8 cellular contexts compared by ENCODE assay signal in genomic region chr5:140145818-140146522, GRCh38. TPM values are rescaled to one million over a fixed set of nuclear protein-coding genes. Genes with fewer than 3 reads are reported as not detected.
DNase-seq lines count a peak whose midpoint lies in the region; FAIRE-seq and TF ChIP-seq lines count a peak whose summit lies in the region.

No MANE protein-coding gene starts in this region.

- no peak overlapping the region for H2AFZ ChIP-seq in OCI-LY3 (ENCODE audit: low read depth, low read length)

- peaks cover 0 to 11% (median 0%) of the 10 kb centered on the region in 7 donors for H3K9me3 Mint-ChIP-seq in CD14-positive monocyte
- H3K9me3 Mint-ChIP-seq in neural crest cell = no peaks in the 10 kb centered on the region

- H4K20me1 ChIP-seq in OCI-LY3 (ENCODE audit: insufficient read depth, low read length) = no peaks in the 10 kb centered on the region

- in situ Hi-C loops in HAP-1 (cut with MboI; ENCODE audit: low sequenced_read_pairs) = no loop called here

- H3K4me3 Mint-ChIP-seq in CD14-positive monocyte (peak overlapping the region; percentile 68 to 86), neural crest cell (no peak overlapping the region)

- no peak for FAIRE-seq in frontal cortex (lab: Jason Lieb, UNC)

- H3K4me1 ChIP-seq in HAP-1 (no peaks in the 10 kb centered on the region), OCI-LY3 (ENCODE audit: low read length) (peaks cover 4% of the 10 kb centered on the region), stomach smooth muscle (ENCODE audit: control insufficient read depth, insufficient read depth, low read length) (peaks cover 39% of the 10 kb centered on the region)

- peak overlapping the region; percentile 61 for H3K4me2 ChIP-seq in OCI-LY3 (ENCODE audit: low read length)

- H3K27me3 Mint-ChIP-seq in CD14-positive monocyte (ENCODE audit: low read depth in 3 of 3) = peaks cover 31 to 48% (median 47%) of the 10 kb centered on the region in 3 donors
- peaks cover 57% of the 10 kb centered on the region for H3K27me3 Mint-ChIP-seq in neural crest cell (ENCODE audit: low read depth)

- peak; percentile 64 for DNase-seq in CD14-positive monocyte (ENCODE audit: low spot score)
- DNase-seq in HAP-1 (ENCODE audit: low spot score in 2 of 2) = peak; percentile 23 to 72
- DNase-seq in activated naive CD4-positive, alpha-beta T cell (lab: John Stamatoyannopoulos, UW) = peak in 3 of 4 experiments; percentile 3 to 43 (median 6)
- peak; percentile 74 to 87 for DNase-seq in frontal cortex (ENCODE audit: low spot score in 2 of 2)
- DNase-seq in neural crest cell (ENCODE audit: low read depth, low spot score) = peak; percentile 69
- DNase-seq in KG1 (lab: John Stamatoyannopoulos, UW) = no peak

- H3K79me2 ChIP-seq in OCI-LY3 (ENCODE audit: low read length) = no peaks in the 10 kb centered on the region

- no peaks in the 10 kb centered on the region for H3K27me3 ChIP-seq in HAP-1 (ENCODE audit: low read depth)
- H3K27me3 ChIP-seq in OCI-LY3 (ENCODE audit: low read depth, low read length) = no peaks in the 10 kb centered on the region
- no peaks in the 10 kb centered on the region for H3K27me3 ChIP-seq in stomach smooth muscle (ENCODE audit: control insufficient read depth in 1 of 2, insufficient read depth in 2 of 2, low read length in 2 of 2)

- no peaks in the 10 kb centered on the region for H3K9me3 ChIP-seq in HAP-1
- H3K9me3 ChIP-seq in OCI-LY3 (ENCODE audit: insufficient read depth, low read length) = no peaks in the 10 kb centered on the region
- H3K9me3 ChIP-seq in stomach smooth muscle (ENCODE audit: control insufficient read depth in 2 of 2, low read length in 2 of 2) = no peaks in the 10 kb centered on the region

- no peak overlapping the region for H3K27ac Mint-ChIP-seq in CD14-positive monocyte
- no peak overlapping the region for H3K27ac Mint-ChIP-seq in neural crest cell (ENCODE audit: unreplicated experiment)

- intact Hi-C loops in CD14-positive monocyte (cut with micrococcal nuclease) = loop anchor here in 1 of 2 donors (5.0 kb wide), 1 partner anchor 39 kb away; no protein-coding TSS in a partner anchor

- H3K36me3 Mint-ChIP-seq in CD14-positive monocyte (peaks cover 5 to 14% of the 10 kb centered on the region in 2 donors), neural crest cell (ENCODE audit: low read depth) (no peaks in the 10 kb centered on the region)

- no peak overlapping the region for H3K27ac ChIP-seq in OCI-LY3 (ENCODE audit: low read length)
- H3K27ac ChIP-seq in stomach smooth muscle (ENCODE audit: low read length) = no peak overlapping the region

- H3K9ac ChIP-seq in OCI-LY3 (ENCODE audit: low read length) (no peak overlapping the region), stomach smooth muscle (ENCODE audit: low read length in 2 of 2) (peak overlapping the region; percentile 31 to 36)

- H3K36me3 ChIP-seq in HAP-1 (replicated peaks) = no peaks in the 10 kb centered on the region
- no peaks in the 10 kb centered on the region for H3K36me3 ChIP-seq in OCI-LY3 (replicated peaks; ENCODE audit: low read depth, low read length)
- no peaks in the 10 kb centered on the region for H3K36me3 ChIP-seq in stomach smooth muscle (ENCODE audit: control insufficient read depth in 2 of 2, insufficient read depth in 2 of 2, low read length in 2 of 2)

- peak; percentile 80 for TF ChIP-seq CTCF in CD14-positive monocyte (IDR thresholded peaks at IDR 0.05)
- TF ChIP-seq CTCF in OCI-LY3 (IDR thresholded peaks at IDR 0.05; ENCODE audit: low read depth, low read length) = peak; percentile 33
- TF ChIP-seq CTCF in neural crest cell (conservative IDR thresholded peaks at IDR 0.05) = peak; percentile 77

- peaks cover 28% of the 10 kb centered on the region for H3K4me1 Mint-ChIP-seq in CD14-positive monocyte
- H3K4me1 Mint-ChIP-seq in neural crest cell = peaks cover 12% of the 10 kb centered on the region

- H3K4me3 ChIP-seq in HAP-1 = 0 out of 2 replicates have a peak overlapping the region, but pooled peaks have one; percentile 10
- H3K4me3 ChIP-seq in OCI-LY3 (ENCODE audit: low read length) = peak overlapping the region; percentile 68
- H3K4me3 ChIP-seq in stomach smooth muscle (ENCODE audit: low read length in 2 of 2) = peak overlapping the region; percentile 66 to 76

RNA-seq across cellular contexts. Expression of gene IGIP, which starts 20.2 kb away (rescaled TPM):
- under 1 TPM in 1 of 2 donors, not detected in 1; 0.08 TPM for polyA plus RNA-seq in CD14-positive monocyte
- total RNA-seq in frontal cortex = 7.7 TPM
- total RNA-seq in neural crest cell = 1.1 and 1.4 TPM in 2 replicates

RNA-seq across cellular contexts. Expression of gene CYSTM1, which starts 29.0 kb away (rescaled TPM):
- polyA plus RNA-seq in CD14-positive monocyte = 10 to 100 TPM; 36.7 to 40.0 TPM
- total RNA-seq in frontal cortex (4.1 TPM), neural crest cell (18.2 and 19.8 TPM in 2 replicates)

RNA-seq across cellular contexts. Expression of gene PURA, which starts 32.1 kb away (rescaled TPM):
- polyA plus RNA-seq in CD14-positive monocyte = 1 to 10 TPM; 1.1 to 1.2 TPM
- total RNA-seq in frontal cortex (9.4 TPM), neural crest cell (5.5 and 5.7 TPM in 2 replicates)

Comparison
In these comparisons a context has a peak if more than half of its experiments do, and no peak if none do; other contexts are left out.
1. H3K4me3 ChIP-seq: peak in every context shown above with its lines; median percentile 71 in stomach smooth muscle; 68 in OCI-LY3; 10 in HAP-1.